Comparison of ENCODE assay signal across 21 cellular contexts in genomic region chr1:206835186-206835585, GRCh38. TPM values are rescaled to one million over a fixed set of nuclear protein-coding genes. Genes with fewer than 3 reads are reported as not detected.
"Had no signal": no experiment of that assay in that cellular context is flagged by ENCODE, and none has a peak within 500 bp of the region (broad histone marks: within the 10 kb centered on the region; RNA-seq: fewer than 3 reads in every experiment).

No MANE protein-coding gene starts in this region.

- H3K36me3 Mint-ChIP-seq: activated naive CD8-positive, alpha-beta T cell treated with anti-CD3 and anti-CD28 coated beads, Interleukin-2, amount 10 ng/mL, durations not matched to agents 7 days and 5 days had no signal

- H3K27me3 Mint-ChIP-seq: central memory CD8-positive, alpha-beta T cell had no signal

- H3K27me3 ChIP-seq: right atrium auricular region, upper lobe of left lung had no signal

- H3K4me3 ChIP-seq: right atrium auricular region, upper lobe of left lung had no signal

- H3K9me3 Mint-ChIP-seq: activated naive CD8-positive, alpha-beta T cell treated with anti-CD3 and anti-CD28 coated beads, Interleukin-2, amount 10 ng/mL, durations not matched to agents 7 days and 5 days; activated T-helper 1 cell treated with anti-CD3 and anti-CD28 coated beads, Interleukin-12 subunit alpha, Interleukin-12 subunit beta, Interleukin-2, Interleukin-4 antibody, amounts not matched to agents 30 ng/mL and 10 ng/mL and 1 ng/mL, durations not matched to agents 14 hours and 24 hours and 36 hours; central memory CD8-positive, alpha-beta T cell; nephron had no signal

- H3K27ac Mint-ChIP-seq: activated naive CD8-positive, alpha-beta T cell treated with anti-CD3 and anti-CD28 coated beads, Interleukin-2, amount 10 ng/mL, durations not matched to agents 7 days and 5 days; activated T-helper 1 cell treated with anti-CD3 and anti-CD28 coated beads, Interleukin-12 subunit alpha, Interleukin-12 subunit beta, Interleukin-2, Interleukin-4 antibody, amounts not matched to agents 30 ng/mL and 10 ng/mL and 1 ng/mL, durations not matched to agents 14 hours and 24 hours and 36 hours; nephron had no signal

- H3K36me3 ChIP-seq: brain microvascular endothelial cell, right atrium auricular region, upper lobe of left lung had no signal

- H3K9me3 ChIP-seq: right atrium auricular region, upper lobe of left lung had no signal

- H3K4me3 Mint-ChIP-seq: activated naive CD8-positive, alpha-beta T cell treated with anti-CD3 and anti-CD28 coated beads, Interleukin-2, amount 10 ng/mL, durations not matched to agents 7 days and 5 days; activated T-helper 1 cell treated with anti-CD3 and anti-CD28 coated beads, Interleukin-12 subunit alpha, Interleukin-12 subunit beta, Interleukin-2, Interleukin-4 antibody, amounts not matched to agents 30 ng/mL and 10 ng/mL and 1 ng/mL, durations not matched to agents 14 hours and 24 hours and 36 hours; central memory CD8-positive, alpha-beta T cell; nephron had no signal

- DNase-seq: activated CD4-positive, CD25-positive, alpha-beta regulatory T cell treated with anti-CD3 and anti-CD28 coated beads, Interleukin-2, amount 50 U/mL, for 72 hours; activated naive CD8-positive, alpha-beta T cell treated with anti-CD3 and anti-CD28 coated beads, Interleukin-2, amount 10 ng/mL, durations not matched to agents 7 days and 5 days; brain microvascular endothelial cell; cortex of kidney; effector CD8-positive, alpha-beta T cell; kidney glomerular epithelial cell; nucleus accumbens; small intestine; stimulated activated CD4-positive, alpha-beta T cell treated with anti-CD3 and anti-CD28 coated beads, Interleukin-4, amount 100 ng/mL, for 24 hours; stimulated activated naive CD4-positive, alpha-beta T cell treated with Interleukin-2 at 50 U/mL for 16 hours; substantia nigra had no signal

- H3K4me1 ChIP-seq: foreskin keratinocyte, right atrium auricular region had no signal

- H3K27ac ChIP-seq: brain microvascular endothelial cell, foreskin keratinocyte, right atrium auricular region, upper lobe of left lung had no signal

RNA-seq across cellular contexts. Expression of gene IL20, which starts 30.2 kb away (rescaled TPM):
- total RNA-seq: activated CD8-positive, alpha-beta memory T cell treated with anti-CD3 and anti-CD28 coated beads for 36 hours; activated naive CD8-positive, alpha-beta T cell treated with anti-CD3 and anti-CD28 coated beads, Interleukin-2, amount 10 ng/mL, durations not matched to agents 7 days and 5 days; activated T-helper 1 cell treated with anti-CD3 and anti-CD28 coated beads, Interleukin-12 subunit alpha, Interleukin-12 subunit beta, Interleukin-2, Interleukin-4 antibody, amounts not matched to agents 30 ng/mL and 10 ng/mL and 1 ng/mL, durations not matched to agents 14 hours and 24 hours and 36 hours; mesenteric fat pad; posterior vena cava; upper lobe of left lung had no signal
- polyA plus RNA-seq: liver, small intestine had no signal
